22 cellular contexts compared by ENCODE assay signal in the genomic region with DNA sequence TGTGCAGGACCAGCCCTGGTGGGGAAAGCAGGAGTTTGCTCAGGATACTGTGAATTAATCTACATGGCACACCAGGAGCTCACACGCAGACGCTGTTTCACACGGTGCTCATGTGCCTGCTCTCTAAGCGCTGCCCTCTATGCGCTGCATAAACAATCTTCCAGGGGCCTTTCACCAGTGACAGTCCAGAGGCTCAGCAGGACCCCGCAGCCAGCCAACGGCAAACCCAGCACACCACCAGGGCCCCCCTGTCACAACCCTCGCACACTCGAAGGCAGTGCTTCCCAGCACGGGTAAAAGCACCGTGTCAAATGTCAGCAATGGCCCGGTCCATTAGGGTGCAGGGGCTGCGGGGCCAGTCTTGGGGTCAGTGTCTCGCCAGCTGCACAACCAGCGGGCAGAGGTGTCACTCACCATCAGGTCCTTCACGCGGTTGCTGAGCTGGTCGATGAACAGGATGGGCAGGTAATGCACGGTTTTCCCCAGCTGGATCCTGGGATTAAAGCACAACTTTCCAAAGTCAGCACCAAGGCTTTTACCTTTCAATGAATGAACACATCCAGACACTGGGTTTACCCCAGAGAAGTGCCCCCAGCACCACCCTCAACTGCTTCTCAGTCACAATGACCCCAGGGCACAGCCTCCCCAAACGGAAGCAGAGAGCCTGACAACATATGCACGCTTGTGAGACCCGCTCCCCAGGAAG. TPM values are rescaled to one million over a fixed set of nuclear protein-coding genes. Genes with fewer than 3 reads are reported as not detected.
"Had no signal": no experiment of that assay in that cellular context is flagged by ENCODE, and none has a peak within 500 bp of the region (broad histone marks: within the 10 kb centered on the region; RNA-seq: fewer than 3 reads in every experiment).

No MANE protein-coding gene starts in this region.

- H3K9me3 ChIP-seq: ascending aorta, esophagus squamous epithelium, lower lobe of right lung, tibial nerve, uterus had no signal

- DNase-seq: activated CD4-positive, alpha-beta T cell treated with anti-CD3 and anti-CD28 coated beads, Interleukin-2, amount 10 ng/mL, durations not matched to agents 7 days and 5 days; activated CD8-positive, alpha-beta memory T cell treated with anti-CD3 and anti-CD28 coated beads, Interleukin-2, amount 50 U/mL, for 4 hours; activated CD8-positive, alpha-beta T cell treated with anti-CD3 and anti-CD28 coated beads, Interleukin-2, amount 10 ng/mL, durations not matched to agents 7 days and 5 days; activated effector memory CD4-positive, alpha-beta T cell treated with Interleukin-2 at 50 U/mL for 16 hours; activated naive CD4-positive, alpha-beta T cell treated with anti-CD3 and anti-CD28 coated beads, Interleukin-2, amount 10 ng/mL, durations not matched to agents 7 days and 5 days; activated naive CD8-positive, alpha-beta T cell treated with anti-CD3 and anti-CD28 coated beads, Interleukin-2, amount 50 U/mL, for 24 hours; activated T-cell treated with anti-CD3 and anti-CD28 coated beads, Interleukin-2, amount 50 U/mL, for 4 hours; dermis blood vessel endothelial cell; effector memory CD8-positive, alpha-beta T cell; esophagus squamous epithelium; immature natural killer cell; lower lobe of right lung; nephron progenitor cell; occipital lobe; retina; stimulated activated naive CD8-positive, alpha-beta T cell treated with anti-CD3 and anti-CD28 coated beads, Interleukin-15, Interleukin-2, amounts not matched to agents 100 U/mL and 50 U/mL, for 24 hours; uterus had no signal

- H3K27me3 ChIP-seq: ascending aorta, esophagus squamous epithelium, tibial nerve, uterus had no signal

- H3K4me3 ChIP-seq: ascending aorta, esophagus squamous epithelium, lower lobe of right lung, tibial nerve, uterus had no signal

- H3K4me1 ChIP-seq: ascending aorta, uterus had no signal

- H3K36me3 ChIP-seq: uterus had no signal

- ATAC-seq: activated CD4-positive, CD25-positive, alpha-beta regulatory T cell treated with anti-CD3 and anti-CD28 coated beads, Interleukin-2, amount 50 U/mL, for 24 hours; activated CD8-positive, alpha-beta T cell treated with anti-CD3 and anti-CD28 coated beads, Interleukin-2, amount 10 ng/mL, durations not matched to agents 7 days and 5 days; activated naive CD8-positive, alpha-beta T cell treated with anti-CD3 and anti-CD28 coated beads, Interleukin-2, amount 50 U/mL, for 24 hours; activated T-cell treated with anti-CD3 and anti-CD28 coated beads, Interleukin-2, amount 50 U/mL, for 4 hours; effector memory CD8-positive, alpha-beta T cell; lower lobe of right lung; stimulated activated naive CD8-positive, alpha-beta T cell treated with anti-CD3 and anti-CD28 coated beads, Interleukin-15, Interleukin-2, amounts not matched to agents 100 U/mL and 50 U/mL, for 24 hours had no signal

- H3K27ac ChIP-seq: ascending aorta, esophagus squamous epithelium, lower lobe of right lung, tibial nerve, uterus had no signal

RNA-seq across cellular contexts. Expression of a gene that starts 42.8 kb away (rescaled TPM):
- total RNA-seq: ascending aorta, cerebellum, lower lobe of right lung, mesenteric fat pad, occipital lobe, tibial nerve had no signal
- polyA plus RNA-seq: immature natural killer cell had no signal
